ENCODE assay signal across 1 cellular context in the genomic region with DNA sequence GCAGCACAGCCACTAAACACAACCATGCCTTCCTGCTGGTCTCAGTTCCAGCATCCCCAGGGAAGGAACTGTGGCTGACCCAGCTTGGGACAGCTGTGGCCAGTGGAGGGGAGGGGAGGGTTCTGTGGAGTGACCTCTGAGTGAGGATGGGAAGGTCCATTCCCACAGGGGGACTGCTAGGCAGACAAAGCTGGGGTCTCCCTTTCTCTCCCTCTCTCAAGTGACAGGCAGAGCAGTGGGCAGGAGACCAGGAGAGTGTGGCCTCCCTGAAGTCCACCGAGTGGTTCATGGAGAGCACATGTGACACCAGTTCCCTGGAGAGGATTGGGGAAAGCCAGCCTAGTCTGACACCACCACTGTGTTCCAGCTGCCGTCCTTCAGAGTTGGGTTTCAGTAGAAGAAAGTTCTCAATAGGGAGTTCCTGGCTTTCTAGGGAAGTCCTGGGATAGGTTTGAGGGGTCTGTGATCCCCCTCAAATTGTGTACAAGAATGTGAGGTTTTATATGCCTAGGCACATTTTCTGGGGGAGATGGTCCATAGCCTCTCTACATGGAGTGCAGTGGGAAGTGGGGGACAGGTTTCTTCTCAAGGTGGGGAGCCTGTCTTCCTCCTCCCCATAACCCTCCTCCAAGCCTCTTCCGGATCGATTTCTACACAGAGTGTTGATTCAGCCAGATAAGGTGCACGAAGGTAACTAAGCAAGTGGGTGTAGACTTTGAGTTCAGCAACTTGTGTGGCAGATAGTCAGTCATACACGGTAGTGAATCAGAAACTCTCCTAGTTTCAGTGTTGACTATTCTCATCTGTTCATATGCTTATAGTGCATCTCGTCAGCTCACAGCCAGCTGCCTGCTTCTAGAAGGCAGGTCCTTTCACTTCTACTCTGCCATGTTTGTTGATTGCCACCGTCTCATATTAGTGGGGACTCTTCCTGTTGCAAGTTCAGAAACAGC.
TF ChIP-seq lines count a peak whose summit lies in the region.

No MANE protein-coding gene starts in this region.

TF ChIP-seq in H1, 55 proteins besides CTCF, POLR2A, EP300 and RAD21:
- TF ChIP-seq, protein P1, sequence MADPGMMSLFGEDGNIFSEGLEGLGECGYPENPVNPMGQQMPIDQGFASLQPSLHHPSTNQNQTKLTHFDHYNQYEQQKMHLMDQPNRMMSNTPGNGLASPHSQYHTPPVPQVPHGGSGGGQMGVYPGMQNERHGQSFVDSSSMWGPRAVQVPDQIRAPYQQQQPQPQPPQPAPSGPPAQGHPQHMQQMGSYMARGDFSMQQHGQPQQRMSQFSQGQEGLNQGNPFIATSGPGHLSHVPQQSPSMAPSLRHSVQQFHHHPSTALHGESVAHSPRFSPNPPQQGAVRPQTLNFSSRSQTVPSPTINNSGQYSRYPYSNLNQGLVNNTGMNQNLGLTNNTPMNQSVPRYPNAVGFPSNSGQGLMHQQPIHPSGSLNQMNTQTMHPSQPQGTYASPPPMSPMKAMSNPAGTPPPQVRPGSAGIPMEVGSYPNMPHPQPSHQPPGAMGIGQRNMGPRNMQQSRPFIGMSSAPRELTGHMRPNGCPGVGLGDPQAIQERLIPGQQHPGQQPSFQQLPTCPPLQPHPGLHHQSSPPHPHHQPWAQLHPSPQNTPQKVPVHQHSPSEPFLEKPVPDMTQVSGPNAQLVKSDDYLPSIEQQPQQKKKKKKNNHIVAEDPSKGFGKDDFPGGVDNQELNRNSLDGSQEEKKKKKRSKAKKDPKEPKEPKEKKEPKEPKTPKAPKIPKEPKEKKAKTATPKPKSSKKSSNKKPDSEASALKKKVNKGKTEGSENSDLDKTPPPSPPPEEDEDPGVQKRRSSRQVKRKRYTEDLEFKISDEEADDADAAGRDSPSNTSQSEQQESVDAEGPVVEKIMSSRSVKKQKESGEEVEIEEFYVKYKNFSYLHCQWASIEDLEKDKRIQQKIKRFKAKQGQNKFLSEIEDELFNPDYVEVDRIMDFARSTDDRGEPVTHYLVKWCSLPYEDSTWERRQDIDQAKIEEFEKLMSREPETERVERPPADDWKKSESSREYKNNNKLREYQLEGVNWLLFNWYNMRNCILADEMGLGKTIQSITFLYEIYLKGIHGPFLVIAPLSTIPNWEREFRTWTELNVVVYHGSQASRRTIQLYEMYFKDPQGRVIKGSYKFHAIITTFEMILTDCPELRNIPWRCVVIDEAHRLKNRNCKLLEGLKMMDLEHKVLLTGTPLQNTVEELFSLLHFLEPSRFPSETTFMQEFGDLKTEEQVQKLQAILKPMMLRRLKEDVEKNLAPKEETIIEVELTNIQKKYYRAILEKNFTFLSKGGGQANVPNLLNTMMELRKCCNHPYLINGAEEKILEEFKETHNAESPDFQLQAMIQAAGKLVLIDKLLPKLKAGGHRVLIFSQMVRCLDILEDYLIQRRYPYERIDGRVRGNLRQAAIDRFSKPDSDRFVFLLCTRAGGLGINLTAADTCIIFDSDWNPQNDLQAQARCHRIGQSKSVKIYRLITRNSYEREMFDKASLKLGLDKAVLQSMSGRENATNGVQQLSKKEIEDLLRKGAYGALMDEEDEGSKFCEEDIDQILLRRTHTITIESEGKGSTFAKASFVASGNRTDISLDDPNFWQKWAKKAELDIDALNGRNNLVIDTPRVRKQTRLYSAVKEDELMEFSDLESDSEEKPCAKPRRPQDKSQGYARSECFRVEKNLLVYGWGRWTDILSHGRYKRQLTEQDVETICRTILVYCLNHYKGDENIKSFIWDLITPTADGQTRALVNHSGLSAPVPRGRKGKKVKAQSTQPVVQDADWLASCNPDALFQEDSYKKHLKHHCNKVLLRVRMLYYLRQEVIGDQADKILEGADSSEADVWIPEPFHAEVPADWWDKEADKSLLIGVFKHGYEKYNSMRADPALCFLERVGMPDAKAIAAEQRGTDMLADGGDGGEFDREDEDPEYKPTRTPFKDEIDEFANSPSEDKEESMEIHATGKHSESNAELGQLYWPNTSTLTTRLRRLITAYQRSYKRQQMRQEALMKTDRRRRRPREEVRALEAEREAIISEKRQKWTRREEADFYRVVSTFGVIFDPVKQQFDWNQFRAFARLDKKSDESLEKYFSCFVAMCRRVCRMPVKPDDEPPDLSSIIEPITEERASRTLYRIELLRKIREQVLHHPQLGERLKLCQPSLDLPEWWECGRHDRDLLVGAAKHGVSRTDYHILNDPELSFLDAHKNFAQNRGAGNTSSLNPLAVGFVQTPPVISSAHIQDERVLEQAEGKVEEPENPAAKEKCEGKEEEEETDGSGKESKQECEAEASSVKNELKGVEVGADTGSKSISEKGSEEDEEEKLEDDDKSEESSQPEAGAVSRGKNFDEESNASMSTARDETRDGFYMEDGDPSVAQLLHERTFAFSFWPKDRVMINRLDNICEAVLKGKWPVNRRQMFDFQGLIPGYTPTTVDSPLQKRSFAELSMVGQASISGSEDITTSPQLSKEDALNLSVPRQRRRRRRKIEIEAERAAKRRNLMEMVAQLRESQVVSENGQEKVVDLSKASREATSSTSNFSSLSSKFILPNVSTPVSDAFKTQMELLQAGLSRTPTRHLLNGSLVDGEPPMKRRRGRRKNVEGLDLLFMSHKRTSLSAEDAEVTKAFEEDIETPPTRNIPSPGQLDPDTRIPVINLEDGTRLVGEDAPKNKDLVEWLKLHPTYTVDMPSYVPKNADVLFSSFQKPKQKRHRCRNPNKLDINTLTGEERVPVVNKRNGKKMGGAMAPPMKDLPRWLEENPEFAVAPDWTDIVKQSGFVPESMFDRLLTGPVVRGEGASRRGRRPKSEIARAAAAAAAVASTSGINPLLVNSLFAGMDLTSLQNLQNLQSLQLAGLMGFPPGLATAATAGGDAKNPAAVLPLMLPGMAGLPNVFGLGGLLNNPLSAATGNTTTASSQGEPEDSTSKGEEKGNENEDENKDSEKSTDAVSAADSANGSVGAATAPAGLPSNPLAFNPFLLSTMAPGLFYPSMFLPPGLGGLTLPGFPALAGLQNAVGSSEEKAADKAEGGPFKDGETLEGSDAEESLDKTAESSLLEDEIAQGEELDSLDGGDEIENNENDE (IDR thresholded peaks at IDR 0.05; ENCODE audit: insufficient replicate concordance, low read length), result no peak
- TF ChIP-seq, protein P2, sequence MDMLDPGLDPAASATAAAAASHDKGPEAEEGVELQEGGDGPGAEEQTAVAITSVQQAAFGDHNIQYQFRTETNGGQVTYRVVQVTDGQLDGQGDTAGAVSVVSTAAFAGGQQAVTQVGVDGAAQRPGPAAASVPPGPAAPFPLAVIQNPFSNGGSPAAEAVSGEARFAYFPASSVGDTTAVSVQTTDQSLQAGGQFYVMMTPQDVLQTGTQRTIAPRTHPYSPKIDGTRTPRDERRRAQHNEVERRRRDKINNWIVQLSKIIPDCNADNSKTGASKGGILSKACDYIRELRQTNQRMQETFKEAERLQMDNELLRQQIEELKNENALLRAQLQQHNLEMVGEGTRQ (IDR thresholded peaks at IDR 0.05; ENCODE audit: low read length), result no peak
- TF ChIP-seq TAF7 (optimal IDR thresholded peaks at IDR 0.05; ENCODE audit: borderline replicate concordance, low read depth, low read length) (no peak), BRCA1 (IDR thresholded peaks at IDR 0.05; ENCODE audit: low read depth, low read length) (no peak), SUZ12 (IDR thresholded peaks at IDR 0.05; ENCODE audit: low read length) (no peak), GTF2F1 (IDR thresholded peaks at IDR 0.05; ENCODE audit: borderline replicate concordance, low read depth, low read length) (no peak), KDM1A (IDR thresholded peaks at IDR 0.05; ENCODE audit: borderline replicate concordance, low read length) (no peak), SAP30 (IDR thresholded peaks at IDR 0.05; ENCODE audit: insufficient read depth, insufficient replicate concordance, low read length) (no peak), RFX5 (IDR thresholded peaks at IDR 0.05; ENCODE audit: borderline replicate concordance, low read depth, low read length) (no peak)
- TF ChIP-seq, protein P3, sequence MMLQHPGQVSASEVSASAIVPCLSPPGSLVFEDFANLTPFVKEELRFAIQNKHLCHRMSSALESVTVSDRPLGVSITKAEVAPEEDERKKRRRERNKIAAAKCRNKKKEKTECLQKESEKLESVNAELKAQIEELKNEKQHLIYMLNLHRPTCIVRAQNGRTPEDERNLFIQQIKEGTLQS (IDR thresholded peaks at IDR 0.05; ENCODE audit: insufficient read depth, low read depth, low read length), result no peak
